In the genomic region with DNA sequence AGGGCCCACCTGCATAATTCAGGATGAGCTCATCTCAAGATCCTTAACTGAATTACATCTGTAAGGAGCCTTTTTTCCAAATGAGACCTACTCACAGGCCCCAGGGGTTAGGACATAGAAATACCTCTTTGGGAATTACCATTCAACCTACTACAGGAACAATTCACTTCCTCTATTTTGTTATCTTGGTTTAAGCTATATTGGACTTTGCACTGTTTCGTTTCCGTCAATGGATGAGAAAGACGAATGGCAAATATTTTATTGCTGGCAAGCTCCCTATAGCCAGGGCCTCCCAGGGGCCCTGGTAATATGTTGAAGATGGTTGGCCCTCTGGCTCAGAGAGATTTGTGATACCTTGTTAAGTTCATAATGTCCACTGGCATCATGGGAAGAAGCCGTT, we compare ENCODE assay signal across 21 cellular contexts.
"Had no signal": no experiment of that assay in that cellular context is flagged by ENCODE, and none has a peak within 500 bp of the region (broad histone marks: within the 10 kb centered on the region; RNA-seq: fewer than 3 reads in every experiment).

No MANE protein-coding gene starts in this region.

- H3K4me3 ChIP-seq: ascending aorta, coronary artery, lung, sigmoid colon, spleen, upper lobe of right lung had no signal

- H3K27me3 Mint-ChIP-seq: activated naive CD4-positive, alpha-beta T cell treated with anti-CD3 and anti-CD28 coated beads, Interleukin-2, amount 50 U/mL, for 24 hours had no signal

- H3K4me3 Mint-ChIP-seq: activated naive CD4-positive, alpha-beta T cell treated with anti-CD3 and anti-CD28 coated beads, Interleukin-2, amount 50 U/mL, for 24 hours; central memory CD8-positive, alpha-beta T cell; natural killer cell treated with Interleukin-12 subunit alpha and Interleukin-12 subunit beta and Interleukin-15 and Interleukin-18, amount 100 ng/mL, for 72 hours; T-helper 2 cell treated with Interferon-gamma antibody and Interleukin-4, amounts not matched to agents 5 μg/mL and 100 μg/mL, for 36 hours had no signal

- H3K9me3 ChIP-seq: ascending aorta, sigmoid colon, spleen, upper lobe of right lung had no signal

- H3K4me1 ChIP-seq: ascending aorta, sigmoid colon, spleen, upper lobe of right lung had no signal

- H3K36me3 ChIP-seq: ascending aorta, sigmoid colon, spleen, upper lobe of right lung, WERI-Rb-1 had no signal

- H3K27ac Mint-ChIP-seq: activated naive CD4-positive, alpha-beta T cell treated with anti-CD3 and anti-CD28 coated beads, Interleukin-2, amount 50 U/mL, for 24 hours; natural killer cell treated with Interleukin-12 subunit alpha and Interleukin-12 subunit beta and Interleukin-15 and Interleukin-18, amount 100 ng/mL, for 72 hours; T-helper 2 cell treated with Interferon-gamma antibody and Interleukin-4, amounts not matched to agents 5 μg/mL and 100 μg/mL, for 36 hours had no signal

- H3K27me3 ChIP-seq: ascending aorta, sigmoid colon, spleen, upper lobe of right lung had no signal

- H3K4me1 Mint-ChIP-seq: activated naive CD4-positive, alpha-beta T cell treated with anti-CD3 and anti-CD28 coated beads, Interleukin-2, amount 50 U/mL, for 24 hours had no signal

- ATAC-seq: left lobe of liver; natural killer cell treated with Interleukin-12 subunit alpha and Interleukin-12 subunit beta and Interleukin-15 and Interleukin-18, amount 100 ng/mL, for 72 hours; upper lobe of right lung had no signal

- H3K27ac ChIP-seq: ascending aorta, coronary artery, sigmoid colon, spleen, upper lobe of right lung, WERI-Rb-1 had no signal

- DNase-seq: activated CD4-positive, alpha-beta T cell treated with anti-CD3 and anti-CD28 coated beads for 1 hour; activated CD8-positive, alpha-beta memory T cell treated with anti-CD3 and anti-CD28 coated beads for 24 hours; activated gamma-delta T cell; erythroblast; foreskin melanocyte; glutamatergic neuron; posterior cingulate gyrus; sigmoid colon; spleen; stimulated activated CD8-positive, alpha-beta memory T cell treated with anti-CD3 and anti-CD28 coated beads, Interleukin-4, amount 100 ng/mL, for 48 hours; stimulated activated naive CD4-positive, alpha-beta T cell; upper lobe of right lung; WERI-Rb-1 had no signal

- H3K9me3 Mint-ChIP-seq: activated naive CD4-positive, alpha-beta T cell treated with anti-CD3 and anti-CD28 coated beads, Interleukin-2, amount 50 U/mL, for 24 hours; central memory CD8-positive, alpha-beta T cell; natural killer cell treated with Interleukin-12 subunit alpha and Interleukin-12 subunit beta and Interleukin-15 and Interleukin-18, amount 100 ng/mL, for 72 hours; T-helper 2 cell treated with Interferon-gamma antibody and Interleukin-4, amounts not matched to agents 5 μg/mL and 100 μg/mL, for 36 hours had no signal

- H3K36me3 Mint-ChIP-seq: activated naive CD4-positive, alpha-beta T cell treated with anti-CD3 and anti-CD28 coated beads, Interleukin-2, amount 50 U/mL, for 24 hours had no signal
